ENCODE assay signal across 8 cellular contexts in genomic region chr19:4456566-4456842, GRCh38. TPM values are rescaled to one million over a fixed set of nuclear protein-coding genes. Genes with fewer than 3 reads are reported as not detected.
DNase-seq lines count a peak whose midpoint lies in the region; ATAC-seq and TF ChIP-seq lines count a peak whose summit lies in the region.

No MANE protein-coding gene starts in this region.

- peaks cover 31% of the 10 kb centered on the region for H3K79me2 ChIP-seq in mammary epithelial cell (ENCODE audit: insufficient read depth, low read length)

- peaks cover 4% of the 10 kb centered on the region for H3K36me3 Mint-ChIP-seq in activated CD4-positive, alpha-beta T cell treated with anti-CD3 and anti-CD28 coated beads, Interleukin-2, amount 10 ng/mL, durations not matched to agents 24 days and 14 days (ENCODE audit: low read depth)

- dilution Hi-C loops in mammary epithelial cell (cut with HindIII; ENCODE audit: low sequenced_read_pairs): loop anchor here (5.0 kb wide), 1 partner anchor 89 kb away; no protein-coding TSS in a partner anchor

- peak overlapping the region; percentile 92 for H3K27ac Mint-ChIP-seq in activated CD4-positive, alpha-beta T cell treated with anti-CD3 and anti-CD28 coated beads, Interleukin-2, amount 10 ng/mL, durations not matched to agents 24 days and 14 days
- H3K27ac Mint-ChIP-seq in stimulated activated naive CD8-positive, alpha-beta T cell treated with anti-CD3 and anti-CD28 coated beads, Interleukin-15, amount 100 ng/mL, for 72 hours: peak overlapping the region; percentile 90 to 97

- H3K9ac ChIP-seq in mammary epithelial cell (ENCODE audit: insufficient read depth, low read length): peak overlapping the region; percentile 83

- H3K4me3 Mint-ChIP-seq in activated CD4-positive, alpha-beta T cell treated with anti-CD3 and anti-CD28 coated beads, Interleukin-2, amount 10 ng/mL, durations not matched to agents 24 days and 14 days: peak overlapping the region; percentile 96
- peak overlapping the region; percentile 90 to 95 for H3K4me3 Mint-ChIP-seq in stimulated activated naive CD8-positive, alpha-beta T cell treated with anti-CD3 and anti-CD28 coated beads, Interleukin-15, amount 100 ng/mL, for 72 hours

- in situ Hi-C loops in mammary epithelial cell (cut with MboI; ENCODE audit: low sequenced_read_pairs in 2 of 2): no loop called here

- CTCF ChIA-PET in mammary epithelial cell (lab: Charles Lee; ENCODE audit: low non-redundant PET): interaction anchor here (0.6 to 0.8 kb wide), 2 partner anchors 12 to 15 kb away, joined by 3 read pairs; no protein-coding TSS in a partner anchor

- intact Hi-C loops in activated CD4-positive, alpha-beta T cell treated with anti-CD3 and anti-CD28 coated beads, Interleukin-2, amount 10 ng/mL, durations not matched to agents 24 days and 14 days (cut with micrococcal nuclease): loop anchor here (2.0 to 10.0 kb wide), 2 partner anchors 210 to 1022 kb away; partner anchors contain the start of gene YJU2
- intact Hi-C loops in mammary epithelial cell (cut with micrococcal nuclease): no loop called here

- no peaks in the 10 kb centered on the region for H3K27me3 ChIP-seq in mammary epithelial cell (ENCODE audit: insufficient read depth, low read length)
- no peaks in the 10 kb centered on the region for H3K27me3 ChIP-seq in kidney epithelial cell (ENCODE audit: control insufficient read depth, insufficient read depth, low read length)

- H3K4me1 Mint-ChIP-seq in activated CD4-positive, alpha-beta T cell treated with anti-CD3 and anti-CD28 coated beads, Interleukin-2, amount 10 ng/mL, durations not matched to agents 24 days and 14 days: peaks cover 16% of the 10 kb centered on the region
- peaks cover 27% of the 10 kb centered on the region for H3K4me1 Mint-ChIP-seq in stimulated activated naive CD8-positive, alpha-beta T cell treated with anti-CD3 and anti-CD28 coated beads, Interleukin-15, amount 100 ng/mL, for 72 hours

- peaks cover 22% of the 10 kb centered on the region for H3K4me1 ChIP-seq in mammary epithelial cell (ENCODE audit: insufficient read depth, low read length)

- peak; percentile 66 for DNase-seq in activated CD4-positive, alpha-beta T cell treated with anti-CD3 and anti-CD28 coated beads, Interleukin-2, amount 10 ng/mL, durations not matched to agents 24 days and 14 days
- DNase-seq in activated CD4-positive, alpha-beta T cell treated with anti-CD3 and anti-CD28 coated beads, Interleukin-2, amount 50 U/mL, for 1 hour: no peak
- DNase-seq in NCI-H82 treated with DMSO at 0.1 percent for 48 hours (lab: John Stamatoyannopoulos, UW; ENCODE audit: unreplicated experiment): peak; percentile 87
- DNase-seq in mammary epithelial cell: peak; percentile 54
- no peak for DNase-seq in kidney epithelial cell (ENCODE audit: low read depth)
- no peak for DNase-seq in stimulated activated naive CD8-positive, alpha-beta T cell treated with anti-CD3 and anti-CD28 coated beads, Interleukin-15, amount 100 ng/mL, for 72 hours

- no peak for ATAC-seq in stimulated activated naive CD8-positive, alpha-beta T cell treated with anti-CD3 and anti-CD28 coated beads, Interleukin-15, amount 100 ng/mL, for 72 hours
- ATAC-seq in GM21529 (IDR thresholded peaks at IDR 0.05; ENCODE audit: unreplicated experiment) (no peak), GM21723 (IDR thresholded peaks at IDR 0.05; ENCODE audit: unreplicated experiment) (no peak)

- H3K36me3 ChIP-seq in mammary epithelial cell (ENCODE audit: insufficient read depth, low read length) (peaks cover 2% of the 10 kb centered on the region), kidney epithelial cell (ENCODE audit: control insufficient read depth, insufficient read depth, low read length) (no peaks in the 10 kb centered on the region)

- no peaks in the 10 kb centered on the region for H3K9me3 Mint-ChIP-seq in activated CD4-positive, alpha-beta T cell treated with anti-CD3 and anti-CD28 coated beads, Interleukin-2, amount 10 ng/mL, durations not matched to agents 24 days and 14 days
- no peaks in the 10 kb centered on the region for H3K9me3 Mint-ChIP-seq in stimulated activated naive CD8-positive, alpha-beta T cell treated with anti-CD3 and anti-CD28 coated beads, Interleukin-15, amount 100 ng/mL, for 72 hours

- H3K9me3 ChIP-seq in mammary epithelial cell (replicated peaks; ENCODE audit: insufficient read depth, low read length): no peaks in the 10 kb centered on the region

- TF ChIP-seq CTCF in mammary epithelial cell (conservative IDR thresholded peaks at IDR 0.05 in 1 of 2, IDR thresholded peaks at IDR 0.05 in 1 of 2; ENCODE audit: extremely low read depth in 1 of 2, insufficient read depth in 1 of 2, low read depth in 1 of 2, low read length in 2 of 2) (no peak), kidney epithelial cell (IDR thresholded peaks at IDR 0.05; ENCODE audit: insufficient read depth, low read length, poor library complexity, severe bottlenecking) (no peak)

- WGBS in mammary epithelial cell (ENCODE audit: low coverage, missing lambda C conversion rate): 2% methylated on average over 6 of the region's 8 CpGs

- H3K4me3 ChIP-seq in mammary epithelial cell (replicated peaks in 1 of 3; ENCODE audit: insufficient read depth in 1 of 3, low read depth in 2 of 3, low read length in 3 of 3) (peak overlapping the region; percentile 72 to 88 (median 74)), kidney epithelial cell (ENCODE audit: low read depth, low read length) (peak overlapping the region; percentile 65)

- H2AFZ ChIP-seq in mammary epithelial cell (ENCODE audit: low read depth, low read length): peak overlapping the region; percentile 76

- no TSS peak for BruUV-seq in mammary epithelial cell (replicated peaks; lab: Mats Ljungman, UMichigan)

- H3K4me2 ChIP-seq in mammary epithelial cell (ENCODE audit: insufficient read depth, low read depth, low read length): peak overlapping the region; percentile 72

- peaks cover 2% of the 10 kb centered on the region for H3K27me3 Mint-ChIP-seq in activated CD4-positive, alpha-beta T cell treated with anti-CD3 and anti-CD28 coated beads, Interleukin-2, amount 10 ng/mL, durations not matched to agents 24 days and 14 days
- H3K27me3 Mint-ChIP-seq in stimulated activated naive CD8-positive, alpha-beta T cell treated with anti-CD3 and anti-CD28 coated beads, Interleukin-15, amount 100 ng/mL, for 72 hours: no peaks in the 10 kb centered on the region

- H3K27ac ChIP-seq in mammary epithelial cell (ENCODE audit: insufficient read depth, low read depth, low read length): peak overlapping the region; percentile 4

- no peaks in the 10 kb centered on the region for H4K20me1 ChIP-seq in mammary epithelial cell (ENCODE audit: insufficient read depth, low read length)

RNA-seq across cellular contexts. Expression of gene UBXN6, which starts 1.1 kb away (rescaled TPM):
- total RNA-seq in activated CD4-positive, alpha-beta T cell treated with anti-CD3 and anti-CD28 coated beads, Interleukin-2, amount 10 ng/mL, durations not matched to agents 24 days and 14 days: 41.2 and 47.2 TPM in 2 replicates
- total RNA-seq in mammary epithelial cell: 10 to 100 TPM; 81.0 to 87.7 TPM
- 56.4 TPM for polyA plus RNA-seq in mammary epithelial cell
- 11.1 TPM for polyA minus RNA-seq in mammary epithelial cell
- 62.3 and 66.0 TPM in 2 replicates for total RNA-seq in kidney epithelial cell

RNA-seq across cellular contexts. Expression of gene HDGFL2, which starts 15.6 kb away (rescaled TPM):
- 66.0 and 72.7 TPM in 2 replicates for total RNA-seq in activated CD4-positive, alpha-beta T cell treated with anti-CD3 and anti-CD28 coated beads, Interleukin-2, amount 10 ng/mL, durations not matched to agents 24 days and 14 days
- 10 to 100 TPM; 38.5 to 50.9 TPM for total RNA-seq in mammary epithelial cell
- 30.0 TPM for polyA plus RNA-seq in mammary epithelial cell
- 13.4 TPM for polyA minus RNA-seq in mammary epithelial cell
- total RNA-seq in kidney epithelial cell: 67.0 and 82.0 TPM in 2 replicates

RNA-seq across cellular contexts. Expression of gene CHAF1A, which starts 54.1 kb away (rescaled TPM):
- total RNA-seq in activated CD4-positive, alpha-beta T cell treated with anti-CD3 and anti-CD28 coated beads, Interleukin-2, amount 10 ng/mL, durations not matched to agents 24 days and 14 days: 99.4 and 103 TPM in 2 replicates
- total RNA-seq in mammary epithelial cell (10 to 100 TPM in 1 of 2 donors, 1 to 10 TPM in 1; 4.0 to 30.0 TPM), kidney epithelial cell (6.8 and 13.8 TPM in 2 replicates)
- polyA plus RNA-seq in mammary epithelial cell: 24.4 TPM
- 16.8 TPM for polyA minus RNA-seq in mammary epithelial cell

RNA-seq across cellular contexts. Expression of gene SH3GL1, which starts 56.2 kb away (rescaled TPM):
- total RNA-seq in activated CD4-positive, alpha-beta T cell treated with anti-CD3 and anti-CD28 coated beads, Interleukin-2, amount 10 ng/mL, durations not matched to agents 24 days and 14 days: 53.8 and 56.8 TPM in 2 replicates
- total RNA-seq in mammary epithelial cell: 100 to 1,000 TPM in 1 of 2 donors, 10 to 100 TPM in 1; 80.5 to 149 TPM
- 84.9 TPM for polyA plus RNA-seq in mammary epithelial cell
- 55.7 TPM for polyA minus RNA-seq in mammary epithelial cell
- 60.9 and 72.0 TPM in 2 replicates for total RNA-seq in kidney epithelial cell

Comparison
In these comparisons a context has a peak if more than half of its experiments do, and no peak if none do; other contexts are left out.
1. DNase-seq: peak in activated CD4-positive, alpha-beta T cell treated with anti-CD3 and anti-CD28 coated beads, Interleukin-2, amount 10 ng/mL, durations not matched to agents 24 days and 14 days (single experiment), NCI-H82 treated with DMSO at 0.1 percent for 48 hours (single experiment) and mammary epithelial cell (single experiment); none in activated CD4-positive, alpha-beta T cell treated with anti-CD3 and anti-CD28 coated beads, Interleukin-2, amount 50 U/mL, for 1 hour (single experiment), kidney epithelial cell (single experiment) and stimulated activated naive CD8-positive, alpha-beta T cell treated with anti-CD3 and anti-CD28 coated beads, Interleukin-15, amount 100 ng/mL, for 72 hours (0 of 2).